Comparison of ENCODE assay signal across 5 cellular contexts in genomic region chr22:20280866-20281265, GRCh38. TPM values are rescaled to one million over a fixed set of nuclear protein-coding genes. Genes with fewer than 3 reads are reported as not detected.
"Had no signal": no experiment of that assay in that cellular context is flagged by ENCODE, and none has a peak within 500 bp of the region (broad histone marks: within the 10 kb centered on the region; RNA-seq: fewer than 3 reads in every experiment).

No MANE protein-coding gene starts in this region.

- H3K36me3 Mint-ChIP-seq: IgD-negative memory B cell had no signal

- H3K27me3 Mint-ChIP-seq: IgD-negative memory B cell had no signal

- H3K4me3 ChIP-seq: K562 had no signal

- DNase-seq: IMR-90, KBM-7 had no signal

- H3K27ac Mint-ChIP-seq: IgD-negative memory B cell had no signal

- H3K27ac ChIP-seq: HL-60 had no signal

- H3K4me1 Mint-ChIP-seq: IgD-negative memory B cell had no signal

- H3K9me3 Mint-ChIP-seq: IgD-negative memory B cell had no signal

- H3K4me3 Mint-ChIP-seq: IgD-negative memory B cell had no signal

RNA-seq across cellular contexts. Expression of gene RTN4R, which starts 12.7 kb away (rescaled TPM):
- polyA plus RNA-seq: IgD-negative memory B cell had no signal
